Comparison of ENCODE assay signal across 21 cellular contexts in genomic region chr3:59803269-59803668, GRCh38.
DNase-seq lines count a peak whose midpoint lies in the region; ATAC-seq and TF ChIP-seq lines count a peak whose summit lies in the region.
"Had no signal": no experiment of that assay in that cellular context is flagged by ENCODE, and none has a peak within 500 bp of the region (broad histone marks: within the 10 kb centered on the region; RNA-seq: fewer than 3 reads in every experiment).

No MANE protein-coding gene starts in this region.

- H3K4ac ChIP-seq in H9 (ENCODE audit: low read depth, low read length) (no peak overlapping the region), mesendoderm (ENCODE audit: low read depth, low read length) (no peak overlapping the region)

- H3K79me2 ChIP-seq in H9 (ENCODE audit: insufficient read depth, low read length) (no peaks in the 10 kb centered on the region), mesendoderm (ENCODE audit: control insufficient read depth, insufficient read depth, low read length) (no peaks in the 10 kb centered on the region)

- H2BK12ac ChIP-seq in H9 (ENCODE audit: insufficient read length, low read depth, low read length) = no peak overlapping the region

- no peak overlapping the region for H3K56ac ChIP-seq in H9 (ENCODE audit: insufficient read length, low read depth, low read length)
- H3K56ac ChIP-seq in mesendoderm (ENCODE audit: low read length) = no peak overlapping the region

- H2BK120ac ChIP-seq in H9 (ENCODE audit: low read depth, low read length, poor library complexity, severe bottlenecking) = no peak overlapping the region
- peak overlapping the region; percentile 54 for H2BK120ac ChIP-seq in mesendoderm (ENCODE audit: low read depth, low read length)

- H2AFZ ChIP-seq in H9 (ENCODE audit: low read length) = peak overlapping the region; percentile 46

- H2BK20ac ChIP-seq in H9 (ENCODE audit: low read depth, low read length, poor library complexity, severe bottlenecking) = no peak overlapping the region

- H3K4me3 Mint-ChIP-seq in H9 (no peak overlapping the region; a peak in 1 of 5 replicates), WTC11 (no peak overlapping the region)
- no peak overlapping the region for H3K4me3 Mint-ChIP-seq in T-helper 2 cell treated with Interferon-gamma antibody and Interleukin-4, amounts not matched to agents 5 μg/mL and 100 μg/mL, for 36 hours
- H3K4me3 Mint-ChIP-seq: CD4-positive, alpha-beta memory T cell had no signal

- no peak overlapping the region for H3K4me3 ChIP-seq in mesendoderm (ENCODE audit: low read length)
- H3K4me3 ChIP-seq: BLaER1 had no signal

- H3K27me3 ChIP-seq in H9 (ENCODE audit: insufficient read depth, low read length) = no peaks in the 10 kb centered on the region
- H3K27me3 ChIP-seq in mesendoderm (ENCODE audit: insufficient read depth, low read length, poor library complexity) = no peaks in the 10 kb centered on the region
- H3K27me3 ChIP-seq: BLaER1 had no signal

- DNase-seq in ELF-1 (ENCODE audit: low read depth, low spot score) (peak; percentile 11), H9 (no peak), WTC11 (ENCODE audit: low spot score) (no peak), mesendoderm (peak; percentile 36), COLO668 (lab: John Stamatoyannopoulos, UW; ENCODE audit: unreplicated experiment) (no peak), globus pallidus (ENCODE audit: low spot score) (no peak)
- DNase-seq in T-helper 2 cell treated with Interferon-gamma antibody and Interleukin-4, amounts not matched to agents 5 μg/mL and 100 μg/mL, for 36 hours (ENCODE audit: low spot score) = no peak
- DNase-seq: CD4-positive, alpha-beta memory T cell; DMS 273 treated with DMSO at 0.1 percent for 48 hours; DMS79; EL; H7; NCI-H1105 treated with DMSO at 0.1 percent for 48 hours; NCI-H146; NCI-H1930; NCI-H2227 treated with DMSO at 0.1 percent for 48 hours; NCI-H510A; T-helper 2 cell had no signal

- H3K9me3 Mint-ChIP-seq in H9 (no peaks in the 10 kb centered on the region; a peak in 2 of 5 replicates), WTC11 (no peaks in the 10 kb centered on the region)
- no peaks in the 10 kb centered on the region for H3K9me3 Mint-ChIP-seq in T-helper 2 cell treated with Interferon-gamma antibody and Interleukin-4, amounts not matched to agents 5 μg/mL and 100 μg/mL, for 36 hours
- H3K9me3 Mint-ChIP-seq: CD4-positive, alpha-beta memory T cell had no signal

- CTCF ChIA-PET in WTC11 (lab: Charles Lee) = no interaction called here

- H3T11ph ChIP-seq in H9 (ENCODE audit: low read length) = no peak overlapping the region

- H2BK15ac ChIP-seq in H9 (ENCODE audit: low read depth, low read length) = no peak overlapping the region
- H2BK15ac ChIP-seq in mesendoderm (replicated peaks; ENCODE audit: low read depth) = no peak overlapping the region

- H3K23ac ChIP-seq in H9 (ENCODE audit: insufficient read length, low read depth, low read length) (no peak overlapping the region), mesendoderm (ENCODE audit: low read length) (no peak overlapping the region)

- H3K27ac Mint-ChIP-seq in H9 (peak overlapping the region in 1 of 3 experiments; percentile 56; a peak in 1 of 7 replicates), WTC11 (no peak overlapping the region)
- H3K27ac Mint-ChIP-seq in T-helper 2 cell treated with Interferon-gamma antibody and Interleukin-4, amounts not matched to agents 5 μg/mL and 100 μg/mL, for 36 hours = no peak overlapping the region

- H3K27me3 Mint-ChIP-seq in H9 (ENCODE audit: low read depth) (peaks cover 4% of the 10 kb centered on the region), WTC11 (ENCODE audit: low read depth) (peaks cover 19% of the 10 kb centered on the region)
- H3K27me3 Mint-ChIP-seq in T-helper 2 cell treated with Interferon-gamma antibody and Interleukin-4, amounts not matched to agents 5 μg/mL and 100 μg/mL, for 36 hours (ENCODE audit: low read depth) = no peaks in the 10 kb centered on the region
- H3K27me3 Mint-ChIP-seq: CD4-positive, alpha-beta memory T cell had no signal

- H4K91ac ChIP-seq in H9 (ENCODE audit: insufficient read length, low read depth, low read length) = no peak overlapping the region

- H3K36me3 Mint-ChIP-seq in H9 (ENCODE audit: insufficient read depth in 1 of 3, low read depth in 3 of 3) (no peaks in the 10 kb centered on the region), WTC11 (no peaks in the 10 kb centered on the region)
- H3K36me3 Mint-ChIP-seq in T-helper 2 cell treated with Interferon-gamma antibody and Interleukin-4, amounts not matched to agents 5 μg/mL and 100 μg/mL, for 36 hours (ENCODE audit: low read depth) = peaks cover 6% of the 10 kb centered on the region

- H3K4me1 ChIP-seq in H9 (ENCODE audit: insufficient read depth, low read length) = no peaks in the 10 kb centered on the region
- H3K4me1 ChIP-seq in mesendoderm (ENCODE audit: control insufficient read depth, low read depth, low read length) = peaks cover 24% of the 10 kb centered on the region
- H3K4me1 ChIP-seq: BLaER1 had no signal

- H3K36me3 ChIP-seq in mesendoderm (ENCODE audit: control insufficient read depth, insufficient read depth, low read length) = no peaks in the 10 kb centered on the region
- H3K36me3 ChIP-seq: BLaER1 had no signal

- H3K27ac ChIP-seq in H9 (ENCODE audit: insufficient read length, low read depth, low read length) = no peak overlapping the region
- peak overlapping the region; percentile 45 for H3K27ac ChIP-seq in mesendoderm (ENCODE audit: low read depth, low read length)
- H3K27ac ChIP-seq: BLaER1 had no signal

- POLR2A ChIA-PET in WTC11 (lab: Charles Lee) = no interaction called here

- no CpG with 5 or more reads among the region's 11 CpGs for WGBS in H9 (ENCODE audit: extremely low coverage, insufficient read length, low lambda C conversion rate)
- WGBS in mesendoderm (ENCODE audit: extremely low coverage, insufficient coverage, low lambda C conversion rate) = no CpG with 5 or more reads among the region's 11 CpGs

- H4K20me1 ChIP-seq in H9 (ENCODE audit: control insufficient read depth, insufficient read depth, insufficient read length) = no peaks in the 10 kb centered on the region
- H4K20me1 ChIP-seq: BLaER1 had no signal

- H3K9ac ChIP-seq in H9 (ENCODE audit: extremely low read depth, insufficient read length, low read length) (no peak overlapping the region), mesendoderm (ENCODE audit: low read length) (no peak overlapping the region)
- H3K9ac ChIP-seq: BLaER1 had no signal

- no peak for TF ChIP-seq CTCF in H9 (conservative IDR thresholded peaks at IDR 0.05)
- TF ChIP-seq CTCF in WTC11 (IDR thresholded peaks at IDR 0.05) = no peak

- H2BK5ac ChIP-seq in H9 (ENCODE audit: insufficient read length, low read length) (no peak overlapping the region), mesendoderm (ENCODE audit: low read length) (peak overlapping the region; percentile 76)

- H3K4me2 ChIP-seq in H9 (ENCODE audit: insufficient read depth, insufficient read length, low read length) = no peak overlapping the region
- no peak overlapping the region for H3K4me2 ChIP-seq in mesendoderm (ENCODE audit: low read length)
- H3K4me2 ChIP-seq: BLaER1 had no signal

- peaks cover 16 to 19% of the 10 kb centered on the region in 2 experiments for H3K4me1 Mint-ChIP-seq in H9
- peaks cover 29% of the 10 kb centered on the region for H3K4me1 Mint-ChIP-seq in WTC11
- H3K4me1 Mint-ChIP-seq in T-helper 2 cell treated with Interferon-gamma antibody and Interleukin-4, amounts not matched to agents 5 μg/mL and 100 μg/mL, for 36 hours (ENCODE audit: low read depth) = peaks cover 13% of the 10 kb centered on the region

- H2AK5ac ChIP-seq in H9 (ENCODE audit: insufficient read length, low read length) (no peak overlapping the region), mesendoderm (ENCODE audit: low read length) (no peak overlapping the region)

- H3K79me1 ChIP-seq in H9 (ENCODE audit: insufficient read depth, low read depth, low read length, poor library complexity, severe bottlenecking) (no peaks in the 10 kb centered on the region), mesendoderm (ENCODE audit: low read length) (no peaks in the 10 kb centered on the region)

- H3K23me2 ChIP-seq in H9 (ENCODE audit: insufficient read length, low read depth, low read length, poor library complexity, severe bottlenecking) = no peaks in the 10 kb centered on the region

- ATAC-seq in WTC11 = peak; percentile 56
- ATAC-seq in GM21447 (IDR thresholded peaks at IDR 0.05; ENCODE audit: unreplicated experiment) = no peak
- ATAC-seq: SK-N-SH treated with all-trans-retinoic acid at 6 μM for 48 hours had no signal

- H4K5ac ChIP-seq in H9 (ENCODE audit: insufficient read length, low read depth, low read length) = no peak overlapping the region
- no peak overlapping the region for H4K5ac ChIP-seq in mesendoderm (ENCODE audit: low read length)

- H3K14ac ChIP-seq in H9 (ENCODE audit: insufficient read depth, low read length) = no peak overlapping the region; the same call in 1 of the 2 replicates

- H3K18ac ChIP-seq in H9 (ENCODE audit: insufficient read length, low read depth, low read length) = no peak overlapping the region
- H3K18ac ChIP-seq in mesendoderm (ENCODE audit: low read length) = peak overlapping the region; percentile 97

- H4K8ac ChIP-seq in H9 (replicated peaks; ENCODE audit: insufficient read length, low read depth, low read length) (no peak overlapping the region), mesendoderm (ENCODE audit: low read depth, low read length) (no peak overlapping the region)

- H3K9me3 ChIP-seq in H9 (ENCODE audit: control insufficient read depth, low read depth, low read length) = no peaks in the 10 kb centered on the region
- H3K9me3 ChIP-seq: BLaER1 had no signal

Comparison
In these comparisons a context has a peak if more than half of its experiments do, and no peak if none do; other contexts are left out.
1. DNase-seq: peak in ELF-1 (single experiment) and mesendoderm (single experiment); none in H9 (single experiment), WTC11 (single experiment), COLO668 (single experiment), globus pallidus (single experiment) and T-helper 2 cell treated with Interferon-gamma antibody and Interleukin-4, amounts not matched to agents 5 μg/mL and 100 μg/mL, for 36 hours (single experiment).